Comparison of ENCODE assay signal across 34 cellular contexts in genomic region chr20:37676440-37676839, GRCh38. TPM values are rescaled to one million over a fixed set of nuclear protein-coding genes. Genes with fewer than 3 reads are reported as not detected.
DNase-seq lines count a peak whose midpoint lies in the region; ATAC-seq, FAIRE-seq and TF ChIP-seq lines count a peak whose summit lies in the region.
"Had no signal": no experiment of that assay in that cellular context is flagged by ENCODE, and none has a peak within 500 bp of the region (broad histone marks: within the 10 kb centered on the region; RNA-seq: fewer than 3 reads in every experiment).

No MANE protein-coding gene starts in this region.

- H3K27ac ChIP-seq in GM23338 (ENCODE audit: low read depth) (no peak overlapping the region), HepG2 (ENCODE audit: extremely low read length, insufficient read depth, low read length) (no peak overlapping the region)
- H3K27ac ChIP-seq: 22Rv1; A549; BLaER1; BLaER1 treated with 17β-estradiol and CSF1 and Interleukin-3, amounts not matched to agents 10 nM and 100 nM; C4-2B had no signal

- POLR2A ChIA-PET in HepG2 (lab: Yijun Ruan, JAX), result no interaction called here

- CTCF ChIA-PET in HepG2 (lab: Yijun Ruan, JAX; ENCODE audit: low intra/inter-chr PET ratio, low total read pairs), result no interaction called here

- in situ Hi-C loops in HepG2 (cut with HindIII; ENCODE audit: extremely low pct_ligation_motif_present, low pct_unique_long_range_greater_than_20kb), result no loop called here

- no peaks in the 10 kb centered on the region for H3K79me2 ChIP-seq in GM23338 (replicated peaks; ENCODE audit: insufficient read depth)
- H3K79me2 ChIP-seq in HepG2 (ENCODE audit: insufficient read depth, low read length), result no peaks in the 10 kb centered on the region

- H3K36me3 ChIP-seq in GM23338 (ENCODE audit: insufficient read depth) (no peaks in the 10 kb centered on the region), HepG2 (replicated peaks in 1 of 2; ENCODE audit: control insufficient read depth in 1 of 2, insufficient read depth in 2 of 2, low read length in 2 of 2) (no peaks in the 10 kb centered on the region)
- H3K36me3 ChIP-seq: BE2C; BLaER1; BLaER1 treated with 17β-estradiol and CSF1 and Interleukin-3, amounts not matched to agents 10 nM and 100 nM had no signal

- H3K4me3 ChIP-seq in GM23338 (no peak overlapping the region), HepG2 (replicated peaks in 1 of 3; ENCODE audit: insufficient read depth in 1 of 3, low read depth in 2 of 3, low read length in 3 of 3) (peak overlapping the region in 1 of 3 experiments; percentile 10; a peak in 1 of 6 replicates)
- H3K4me3 ChIP-seq: A549; BLaER1; BLaER1 treated with 17β-estradiol and CSF1 and Interleukin-3, amounts not matched to agents 10 nM and 100 nM had no signal

- DNase-seq in GM23338 (ENCODE audit: low spot score) (no peak), left lobe of liver (ENCODE audit: low spot score) (peak; percentile 57), HepG2 (ENCODE audit: low spot score) (no peak), urothelium cell line (ENCODE audit: low spot score) (no peak), CD14-positive monocyte (ENCODE audit: low spot score) (no peak), HPDE6-E6E7 (ENCODE audit: extremely low spot score) (no peak), RCC 7860 (ENCODE audit: low spot score) (no peak)
- no peak for DNase-seq in activated CD4-positive, alpha-beta T cell treated with anti-CD3 and anti-CD28 coated beads, Interleukin-2, amount 10 ng/mL, durations not matched to agents 24 days and 14 days
- DNase-seq: 8988T; ACHN; AML-193; BE2C; C1 segment of cervical spinal cord; Caco-2; Calu3; CD4-positive, alpha-beta memory T cell; CD4-positive, alpha-beta T cell; CD4-positive, CD25-positive, alpha-beta regulatory T cell; CD8-positive, alpha-beta memory T cell; CD8-positive, alpha-beta T cell; COR-L47; DMS 273 treated with DMSO at 0.1 percent for 48 hours; DMS153; DMS53; DND-41; EL had no signal

- TF ChIP-seq POLR2A in HepG2 (IDR thresholded peaks at IDR 0.05; ENCODE audit: insufficient read depth in 1 of 2, low read depth in 2 of 2, low read length in 2 of 2), result no peak

- TF ChIP-seq RAD21 in HepG2 (CRISPR knock-in tag; IDR thresholded peaks at IDR 0.05), result no peak

- peak overlapping the region; percentile 72 for H2AFZ ChIP-seq in GM23338
- peak overlapping the region; percentile 7 for H2AFZ ChIP-seq in HepG2 (ENCODE audit: low read length)

- BruUV-seq in HepG2 (replicated peaks; lab: Mats Ljungman, UMichigan), result no TSS peak

- no peaks in the 10 kb centered on the region for H3K9me2 ChIP-seq in GM23338 (ENCODE audit: insufficient read depth)

- TF ChIP-seq CTCF in GM23338 (conservative IDR thresholded peaks at IDR 0.05; ENCODE audit: low read depth in 2 of 2) (no peak), HepG2 (CRISPR knock-in tag; IDR thresholded peaks at IDR 0.05) (no peak), CD14-positive monocyte (IDR thresholded peaks at IDR 0.05) (no peak)

- no peaks in the 10 kb centered on the region for H3K9me3 ChIP-seq in HepG2 (ENCODE audit: low read length)
- H3K9me3 ChIP-seq: A549; BE2C; BLaER1; BLaER1 treated with 17β-estradiol and CSF1 and Interleukin-3, amounts not matched to agents 10 nM and 100 nM; Caco-2 had no signal

- peak; percentile 42 for FAIRE-seq in HepG2 (lab: Jason Lieb, UNC)
- peak; percentile 42 for FAIRE-seq in urothelium cell line (lab: Jason Lieb, UNC)
- FAIRE-seq in RCC 7860 (lab: Jason Lieb, UNC), result no peak
- FAIRE-seq: A204.1, A549, D721Med had no signal

- H3K4me2 ChIP-seq in GM23338 (no peak overlapping the region), HepG2 (ENCODE audit: low read depth, low read length) (peak overlapping the region; percentile 63)
- H3K4me2 ChIP-seq: A549; BLaER1; BLaER1 treated with 17β-estradiol and CSF1 and Interleukin-3, amounts not matched to agents 10 nM and 100 nM had no signal

- intact Hi-C loops in HepG2 (cut with micrococcal nuclease; ENCODE audit: unreplicated experiment), result no loop called here
- intact Hi-C loops in CD14-positive monocyte (cut with micrococcal nuclease), result no loop called here
- intact Hi-C loops in activated CD4-positive, alpha-beta T cell treated with anti-CD3 and anti-CD28 coated beads, Interleukin-2, amount 10 ng/mL, durations not matched to agents 24 days and 14 days (cut with micrococcal nuclease), result no loop called here

- H3K27ac Mint-ChIP-seq in GM23338 (no peak overlapping the region), CD14-positive monocyte (no peak overlapping the region)
- H3K27ac Mint-ChIP-seq in activated CD4-positive, alpha-beta T cell treated with anti-CD3 and anti-CD28 coated beads, Interleukin-2, amount 10 ng/mL, durations not matched to agents 24 days and 14 days, result no peak overlapping the region
- H3K27ac Mint-ChIP-seq: B cell; CD4-positive, alpha-beta memory T cell; CD4-positive, alpha-beta T cell; CD4-positive, CD25-positive, alpha-beta regulatory T cell; CD8-positive, alpha-beta memory T cell; CD8-positive, alpha-beta T cell had no signal

- TF ChIP-seq EP300 in HepG2 (IDR thresholded peaks at IDR 0.05; ENCODE audit: low read depth in 2 of 2, low read length in 2 of 2), result no peak
- no peak for TF ChIP-seq EP300 in HepG2 (CRISPR knock-in tag; IDR thresholded peaks at IDR 0.05; ENCODE audit: borderline replicate concordance)

- ATAC-seq in GM23338, result no peak
- ATAC-seq in left lobe of liver, result peak; percentile 31
- ATAC-seq in HepG2, result peak; percentile 30
- ATAC-seq: A549; CD8-positive, alpha-beta T cell had no signal

- H4K20me1 ChIP-seq in GM23338 (replicated peaks; ENCODE audit: insufficient read depth) (no peaks in the 10 kb centered on the region), HepG2 (ENCODE audit: insufficient read depth, low read length) (no peaks in the 10 kb centered on the region)
- H4K20me1 ChIP-seq: BLaER1; BLaER1 treated with 17β-estradiol and CSF1 and Interleukin-3, amounts not matched to agents 10 nM and 100 nM had no signal

- H3K4me1 ChIP-seq in GM23338 (ENCODE audit: insufficient read depth) (no peaks in the 10 kb centered on the region), HepG2 (ENCODE audit: insufficient read depth, low read length) (peaks cover 77% of the 10 kb centered on the region)
- H3K4me1 ChIP-seq: A549, BE2C, BLaER1 had no signal

- no peak overlapping the region for H3K4me3 Mint-ChIP-seq in GM23338
- H3K4me3 Mint-ChIP-seq in CD14-positive monocyte, result no peak overlapping the region
- H3K4me3 Mint-ChIP-seq in activated CD4-positive, alpha-beta T cell treated with anti-CD3 and anti-CD28 coated beads, Interleukin-2, amount 10 ng/mL, durations not matched to agents 24 days and 14 days, result no peak overlapping the region
- H3K4me3 Mint-ChIP-seq: B cell; CD4-positive, alpha-beta memory T cell; CD4-positive, alpha-beta T cell; CD4-positive, CD25-positive, alpha-beta regulatory T cell; CD8-positive, alpha-beta memory T cell; CD8-positive, alpha-beta T cell had no signal

- H3K27me3 Mint-ChIP-seq in GM23338 (ENCODE audit: insufficient read depth, low read depth, poor library complexity) (peaks cover 5% of the 10 kb centered on the region), CD14-positive monocyte (ENCODE audit: low read depth in 3 of 3) (peaks cover 16 to 27% (median 23%) of the 10 kb centered on the region in 3 donors)
- H3K27me3 Mint-ChIP-seq in activated CD4-positive, alpha-beta T cell treated with anti-CD3 and anti-CD28 coated beads, Interleukin-2, amount 10 ng/mL, durations not matched to agents 24 days and 14 days, result peaks cover 15% of the 10 kb centered on the region

- no peaks in the 10 kb centered on the region for H3F3A ChIP-seq in GM23338 (replicated peaks; ENCODE audit: low read depth)

- no peak overlapping the region for H3K9ac ChIP-seq in HepG2 (ENCODE audit: insufficient read depth, low read depth, low read length)
- H3K9ac ChIP-seq: BLaER1; BLaER1 treated with 17β-estradiol and CSF1 and Interleukin-3, amounts not matched to agents 10 nM and 100 nM had no signal

- H3K27me3 ChIP-seq in GM23338 (ENCODE audit: insufficient read depth) (no peaks in the 10 kb centered on the region), HepG2 (ENCODE audit: control insufficient read depth in 1 of 2, insufficient read depth in 2 of 2, low read length in 2 of 2) (peaks cover 0 to 1% of the 10 kb centered on the region in 2 experiments; a peak in 1 of 5 replicates)
- H3K27me3 ChIP-seq: BE2C; BLaER1; BLaER1 treated with 17β-estradiol and CSF1 and Interleukin-3, amounts not matched to agents 10 nM and 100 nM had no signal

- WGBS in HepG2 (ENCODE audit: low lambda C conversion rate), result 15% methylated on average over 7 of the region's 7 CpGs

- no peaks in the 10 kb centered on the region; the same call in 2 of the 3 replicates for H3K36me3 Mint-ChIP-seq in GM23338 (ENCODE audit: low read depth)
- no peaks in the 10 kb centered on the region for H3K36me3 Mint-ChIP-seq in CD14-positive monocyte
- no peaks in the 10 kb centered on the region for H3K36me3 Mint-ChIP-seq in activated CD4-positive, alpha-beta T cell treated with anti-CD3 and anti-CD28 coated beads, Interleukin-2, amount 10 ng/mL, durations not matched to agents 24 days and 14 days (ENCODE audit: low read depth)
- H3K36me3 Mint-ChIP-seq: CD4-positive, alpha-beta memory T cell; CD4-positive, CD25-positive, alpha-beta regulatory T cell; CD8-positive, alpha-beta T cell had no signal

- H3K9me3 Mint-ChIP-seq in GM23338 (no peaks in the 10 kb centered on the region), CD14-positive monocyte (no peaks in the 10 kb centered on the region)
- no peaks in the 10 kb centered on the region for H3K9me3 Mint-ChIP-seq in activated CD4-positive, alpha-beta T cell treated with anti-CD3 and anti-CD28 coated beads, Interleukin-2, amount 10 ng/mL, durations not matched to agents 24 days and 14 days
- H3K9me3 Mint-ChIP-seq: CD4-positive, alpha-beta memory T cell; CD4-positive, alpha-beta T cell; CD4-positive, CD25-positive, alpha-beta regulatory T cell; CD8-positive, alpha-beta memory T cell; CD8-positive, alpha-beta T cell had no signal

- no peaks in the 10 kb centered on the region for H3K4me1 Mint-ChIP-seq in GM23338
- H3K4me1 Mint-ChIP-seq in CD14-positive monocyte, result no peaks in the 10 kb centered on the region
- H3K4me1 Mint-ChIP-seq in activated CD4-positive, alpha-beta T cell treated with anti-CD3 and anti-CD28 coated beads, Interleukin-2, amount 10 ng/mL, durations not matched to agents 24 days and 14 days, result no peaks in the 10 kb centered on the region
- H3K4me1 Mint-ChIP-seq: B cell; CD8-positive, alpha-beta memory T cell had no signal

RNA-seq across cellular contexts. Expression of gene CTNNBL1, which starts 17.4 kb away (rescaled TPM):
- 36.3 and 46.1 TPM in 2 replicates for total RNA-seq in GM23338 (2014; rRNA removed; shearing (Covaris generic))
- polyA plus RNA-seq in GM23338 (2016; fragmentation: Nextera tagmentation; extraction: Ambion mirVana) (68.7 and 71.2 TPM in 2 replicates), HepG2 (2011; rRNA removed) (47.0 and 49.3 TPM in 2 replicates), CD14-positive monocyte (10 to 100 TPM; 77.3 to 83.2 TPM)
- total RNA-seq in left lobe of liver (41.4 TPM), HepG2 (2016; rRNA removed; fragmentation: Illumina TruSeq; extraction: Trizol) (94.6 and 136 TPM in 2 replicates)
- 43.5 and 49.5 TPM in 2 replicates for total RNA-seq in HepG2 (2016; cell fraction: cytosol; rRNA removed; fragmentation: Illumina TruSeq; extraction: Trizol; ENCODE audit: low read depth)
- total RNA-seq in HepG2 (2016; cell fraction: insoluble cytoplasmic fraction; rRNA removed; fragmentation: Illumina TruSeq; extraction: Trizol), result 97.0 and 143 TPM in 2 replicates
- total RNA-seq in HepG2 (2016; cell fraction: membrane; rRNA removed; fragmentation: Illumina TruSeq; extraction: Trizol), result 53.6 and 54.9 TPM in 2 replicates
- 47.8 and 48.8 TPM in 2 replicates for total RNA-seq in HepG2 (2016; cell fraction: nucleus; rRNA removed; fragmentation: Illumina TruSeq; extraction: Trizol)
- 37.8 and 38.1 TPM in 2 replicates for polyA plus RNA-seq in HepG2 (2011; cell fraction: cytosol; rRNA removed)
- 17.2 and 18.0 TPM in 2 replicates for polyA plus RNA-seq in HepG2 (2011; cell fraction: nucleus; rRNA removed)
- polyA plus RNA-seq in HepG2 (2012), result 83.2 and 94.2 TPM in 2 replicates
- polyA plus RNA-seq in HepG2 (2016; cell fraction: cytosol; fragmentation: Illumina TruSeq; extraction: Trizol; ENCODE audit: low read depth), result 53.4 and 54.1 TPM in 2 replicates
- 156 and 162 TPM in 2 replicates for polyA plus RNA-seq in HepG2 (2016; cell fraction: insoluble cytoplasmic fraction; fragmentation: Illumina TruSeq; extraction: Trizol; ENCODE audit: low read depth)
- 50.8 and 57.2 TPM in 2 replicates for polyA plus RNA-seq in HepG2 (2016; cell fraction: membrane; fragmentation: Illumina TruSeq; extraction: Trizol; ENCODE audit: low read depth)
- polyA plus RNA-seq in HepG2 (2016; cell fraction: nucleus; fragmentation: Illumina TruSeq; extraction: Trizol; ENCODE audit: insufficient read depth, low read depth), result 68.0 and 75.7 TPM in 2 replicates
- 33.6 and 37.6 TPM in 2 replicates for polyA minus RNA-seq in HepG2 (2011; rRNA and poly(A)+ RNA removed; ENCODE audit: low replicate concordance)
- polyA minus RNA-seq in HepG2 (2011; cell fraction: cytosol; rRNA and poly(A)+ RNA removed), result 27.5 and 33.1 TPM in 2 replicates
- 33.5 and 36.7 TPM in 2 replicates for polyA minus RNA-seq in HepG2 (2011; cell fraction: nucleus; rRNA and poly(A)+ RNA removed)
- total RNA-seq in activated CD4-positive, alpha-beta T cell treated with anti-CD3 and anti-CD28 coated beads, Interleukin-2, amount 10 ng/mL, durations not matched to agents 24 days and 14 days, result 97.9 and 105 TPM in 2 replicates
